Comparison of ENCODE assay signal across 29 cellular contexts in genomic region chr14:22773162-22774010, GRCh38. TPM values are rescaled to one million over a fixed set of nuclear protein-coding genes. Genes with fewer than 3 reads are reported as not detected.
A peak's percentile ranks its signal among the peaks of the same experiment; 100 is the strongest.
DNase-seq lines count a peak whose midpoint lies in the region; ATAC-seq, FAIRE-seq and TF ChIP-seq lines count a peak whose summit lies in the region.
"Had no signal": no experiment of that assay in that cellular context is flagged by ENCODE, and none has a peak within 500 bp of the region (broad histone marks: within the 10 kb centered on the region; RNA-seq: fewer than 3 reads in every experiment).

No MANE protein-coding gene starts in this region.

- no TSS peak for BruUV-seq in HepG2 (replicated peaks; lab: Mats Ljungman, UMichigan)

- peak overlapping the region; percentile 6 for H3K27ac Mint-ChIP-seq in activated CD4-positive, alpha-beta T cell treated with anti-CD3 and anti-CD28 coated beads for 36 hours
- H3K27ac Mint-ChIP-seq in activated CD4-positive, alpha-beta T cell treated with anti-CD3 and anti-CD28 coated beads, Interleukin-2, amount 10 ng/mL, durations not matched to agents 7 days and 5 days, result no peak overlapping the region
- H3K27ac Mint-ChIP-seq in activated T-helper 17 cell treated with anti-CD3 and anti-CD28 coated beads, Interleukin-2, amount 50 U/mL, for 72 hours, result peak overlapping the region; percentile 74
- H3K27ac Mint-ChIP-seq: activated T-helper 2 cell treated with anti-CD3 and anti-CD28 coated beads, Interferon-gamma antibody, Interleukin-2, Interleukin-4, amounts not matched to agents 10 μg/mL and 5 μg/mL and 100 μg/mL, durations not matched to agents 14 hours and 24 hours and 36 hours had no signal

- H3K79me2 ChIP-seq in HepG2 (ENCODE audit: insufficient read depth, low read length), result peaks cover 2% of the 10 kb centered on the region

- H3K9me3 ChIP-seq in HepG2 (ENCODE audit: low read length), result no peaks in the 10 kb centered on the region
- H3K9me3 ChIP-seq: SJCRH30, tibial nerve had no signal

- intact Hi-C loops in activated CD4-positive, alpha-beta T cell treated with anti-CD3 and anti-CD28 coated beads for 36 hours (cut with DNase I, micrococcal nuclease), result no loop called here
- intact Hi-C loops in HepG2 (cut with micrococcal nuclease; ENCODE audit: unreplicated experiment), result no loop called here

- H3K27ac ChIP-seq in HepG2 (ENCODE audit: extremely low read length, insufficient read depth, low read length), result no peak overlapping the region
- H3K27ac ChIP-seq: 22Rv1, GM23248, HL-60, SJCRH30, tibial nerve had no signal

- TF ChIP-seq EP300 in HepG2 (IDR thresholded peaks at IDR 0.05; ENCODE audit: low read depth in 2 of 2, low read length in 2 of 2), result no peak
- no peak for TF ChIP-seq EP300 in HepG2 (CRISPR knock-in tag; IDR thresholded peaks at IDR 0.05; ENCODE audit: borderline replicate concordance)

- TF ChIP-seq RAD21 in HepG2 (CRISPR knock-in tag; IDR thresholded peaks at IDR 0.05), result no peak

- in situ Hi-C loops in HepG2 (cut with HindIII; ENCODE audit: extremely low pct_ligation_motif_present, low pct_unique_long_range_greater_than_20kb), result loop anchor here (10.0 kb wide), 1 partner anchor 81 kb away; no protein-coding TSS in a partner anchor

- H4K20me1 ChIP-seq in HepG2 (ENCODE audit: insufficient read depth, low read length), result no peaks in the 10 kb centered on the region

- H3K4me3 ChIP-seq in HepG2 (replicated peaks in 1 of 3; ENCODE audit: insufficient read depth in 1 of 3, low read depth in 2 of 3, low read length in 3 of 3), result no peak overlapping the region
- H3K4me3 ChIP-seq: GM23248, SJCRH30, tibial nerve had no signal

- no peak overlapping the region for H3K9ac ChIP-seq in HepG2 (ENCODE audit: insufficient read depth, low read depth, low read length)
- H3K9ac ChIP-seq: GM23248 had no signal

- peaks cover 30 to 35% of the 10 kb centered on the region in 2 experiments for H3K36me3 ChIP-seq in HepG2 (replicated peaks in 1 of 2; ENCODE audit: control insufficient read depth in 1 of 2, insufficient read depth in 2 of 2, low read length in 2 of 2)

- TF ChIP-seq CTCF in HepG2 (CRISPR knock-in tag; IDR thresholded peaks at IDR 0.05), result no peak

- no peaks in the 10 kb centered on the region for H3K27me3 Mint-ChIP-seq in activated CD4-positive, alpha-beta T cell treated with anti-CD3 and anti-CD28 coated beads for 36 hours
- H3K27me3 Mint-ChIP-seq in activated CD4-positive, alpha-beta T cell treated with anti-CD3 and anti-CD28 coated beads, Interleukin-2, amount 10 ng/mL, durations not matched to agents 7 days and 5 days, result no peaks in the 10 kb centered on the region
- H3K27me3 Mint-ChIP-seq in activated T-helper 17 cell treated with anti-CD3 and anti-CD28 coated beads, Interleukin-2, amount 50 U/mL, for 72 hours, result no peaks in the 10 kb centered on the region
- H3K27me3 Mint-ChIP-seq: activated B cell treated with CpG ODN at 0.5 μM for 24 hours had no signal

- H2AFZ ChIP-seq in HepG2 (ENCODE audit: low read length), result no peak overlapping the region
- H2AFZ ChIP-seq: GM23248 had no signal

- peaks cover 8% of the 10 kb centered on the region for H3K4me1 Mint-ChIP-seq in activated CD4-positive, alpha-beta T cell treated with anti-CD3 and anti-CD28 coated beads for 36 hours
- H3K4me1 Mint-ChIP-seq in activated CD4-positive, alpha-beta T cell treated with anti-CD3 and anti-CD28 coated beads, Interleukin-2, amount 10 ng/mL, durations not matched to agents 7 days and 5 days, result peaks cover 11% of the 10 kb centered on the region
- peaks cover 13% of the 10 kb centered on the region for H3K4me1 Mint-ChIP-seq in activated T-helper 17 cell treated with anti-CD3 and anti-CD28 coated beads, Interleukin-2, amount 50 U/mL, for 72 hours

- no peak overlapping the region for H3K4me3 Mint-ChIP-seq in activated CD4-positive, alpha-beta T cell treated with anti-CD3 and anti-CD28 coated beads for 36 hours
- no peak overlapping the region for H3K4me3 Mint-ChIP-seq in activated CD4-positive, alpha-beta T cell treated with anti-CD3 and anti-CD28 coated beads, Interleukin-2, amount 10 ng/mL, durations not matched to agents 7 days and 5 days
- no peak overlapping the region for H3K4me3 Mint-ChIP-seq in activated T-helper 17 cell treated with anti-CD3 and anti-CD28 coated beads, Interleukin-2, amount 50 U/mL, for 72 hours
- H3K4me3 Mint-ChIP-seq: activated B cell treated with CpG ODN at 0.5 μM for 24 hours, CD14-positive monocyte, immature natural killer cell, natural killer cell had no signal

- no peak overlapping the region for H3K4me2 ChIP-seq in HepG2 (ENCODE audit: low read depth, low read length)

- FAIRE-seq in HepG2 (lab: Jason Lieb, UNC), result no peak
- FAIRE-seq: frontal cortex, GM12891 had no signal

- POLR2A ChIA-PET in activated CD4-positive, alpha-beta T cell treated with anti-CD3 and anti-CD28 coated beads for 36 hours (lab: Charles Lee), result no interaction called here
- POLR2A ChIA-PET in activated CD4-positive, alpha-beta T cell treated with anti-CD3 and anti-CD28 coated beads, Interleukin-2, amount 10 ng/mL, durations not matched to agents 7 days and 5 days (lab: Charles Lee), result no interaction called here
- POLR2A ChIA-PET in HepG2 (lab: Yijun Ruan, JAX), result interaction anchor here (0.5 to 3.1 kb wide), 16 partner anchors 7 to 233 kb away, joined by 3 to 22 read pairs (median 4); partner anchors contain the start of genes DAD1 and OXA1L

- no peak for ATAC-seq in activated CD4-positive, alpha-beta T cell treated with anti-CD3 and anti-CD28 coated beads for 36 hours
- ATAC-seq in activated T-helper 17 cell treated with anti-CD3 and anti-CD28 coated beads, Interleukin-2, amount 50 U/mL, for 72 hours (replicated peaks), result no peak
- ATAC-seq in HepG2 (no peak), HG03196 (IDR thresholded peaks at IDR 0.05; ENCODE audit: unreplicated experiment) (no peak)
- ATAC-seq: left ventricle myocardium superior, natural killer cell had no signal

- no peaks in the 10 kb centered on the region for H3K27me3 ChIP-seq in HepG2 (ENCODE audit: control insufficient read depth in 1 of 2, insufficient read depth in 2 of 2, low read length in 2 of 2)
- H3K27me3 ChIP-seq: SJCRH30, tibial nerve had no signal

- CTCF ChIA-PET in activated CD4-positive, alpha-beta T cell treated with anti-CD3 and anti-CD28 coated beads for 36 hours (lab: Charles Lee), result interaction anchor here (0.6 to 1.5 kb wide), 6 partner anchors 23 to 203 kb away, joined by 3 to 4 read pairs (median 3); no protein-coding TSS in a partner anchor
- CTCF ChIA-PET in activated CD4-positive, alpha-beta T cell treated with anti-CD3 and anti-CD28 coated beads, Interleukin-2, amount 10 ng/mL, durations not matched to agents 7 days and 5 days (lab: Charles Lee), result interaction anchor here (0.6 to 1.9 kb wide), 4 partner anchors 9 to 406 kb away, joined by 4 to 12 read pairs (median 5); no protein-coding TSS in a partner anchor
- CTCF ChIA-PET in HepG2 (lab: Yijun Ruan, JAX; ENCODE audit: low intra/inter-chr PET ratio, low total read pairs), result interaction anchor here (0.8 kb wide), 1 partner anchor 79 kb away, joined by 3 read pairs; no protein-coding TSS in a partner anchor

- WGBS in HepG2 (ENCODE audit: low lambda C conversion rate), result 94% methylated on average over 8 of the region's 8 CpGs

- DNase-seq in activated CD4-positive, alpha-beta T cell treated with anti-CD3 and anti-CD28 coated beads for 36 hours, result no peak
- DNase-seq in activated CD4-positive, alpha-beta T cell treated with anti-CD3 and anti-CD28 coated beads, Interleukin-2, amount 10 ng/mL, durations not matched to agents 7 days and 5 days, result no peak
- no peak for DNase-seq in HepG2 (ENCODE audit: low spot score)
- no peak for DNase-seq in RKO (ENCODE audit: low spot score)
- DNase-seq: activated B cell treated with CpG ODN at 0.5 μM for 24 hours; activated CD4-positive, alpha-beta T cell treated with anti-CD3 and anti-CD28 coated beads, Interleukin-2, amount 50 U/mL, for 4 hours; activated CD8-positive, alpha-beta memory T cell treated with anti-CD3 and anti-CD28 coated beads, Interleukin-2, amount 50 U/mL, for 4 hours; dermis blood vessel endothelial cell; DMS 273 treated with DMSO at 0.1 percent for 48 hours; EL; GM23248; hypothalamus; immature natural killer cell; left ventricle myocardium superior; MV-4-11; natural killer cell; NCI-H1436 treated with DMSO at 0.1 percent for 48 hours; NCI-H345; SJCRH30; stimulated activated CD8-positive, alpha-beta memory T cell treated with anti-CD3 and anti-CD28 coated beads, Interleukin-4, amount 100 ng/mL, for 48 hours had no signal

- H3K9me3 Mint-ChIP-seq in activated CD4-positive, alpha-beta T cell treated with anti-CD3 and anti-CD28 coated beads for 36 hours (ENCODE audit: low read depth), result no peaks in the 10 kb centered on the region
- H3K9me3 Mint-ChIP-seq in activated CD4-positive, alpha-beta T cell treated with anti-CD3 and anti-CD28 coated beads, Interleukin-2, amount 10 ng/mL, durations not matched to agents 7 days and 5 days, result no peaks in the 10 kb centered on the region
- H3K9me3 Mint-ChIP-seq in activated T-helper 17 cell treated with anti-CD3 and anti-CD28 coated beads, Interleukin-2, amount 50 U/mL, for 72 hours, result no peaks in the 10 kb centered on the region
- H3K9me3 Mint-ChIP-seq: activated B cell treated with CpG ODN at 0.5 μM for 24 hours; activated T-helper 2 cell treated with anti-CD3 and anti-CD28 coated beads, Interferon-gamma antibody, Interleukin-2, Interleukin-4, amounts not matched to agents 10 μg/mL and 5 μg/mL and 100 μg/mL, durations not matched to agents 14 hours and 24 hours and 36 hours; CD14-positive monocyte; immature natural killer cell; natural killer cell had no signal

- H3K4me1 ChIP-seq in HepG2 (ENCODE audit: insufficient read depth, low read length), result peaks cover 14% of the 10 kb centered on the region
- H3K4me1 ChIP-seq: SJCRH30 had no signal

- no peak for TF ChIP-seq POLR2A in HepG2 (IDR thresholded peaks at IDR 0.05; ENCODE audit: insufficient read depth in 1 of 2, low read depth in 2 of 2, low read length in 2 of 2)

- H3K36me3 Mint-ChIP-seq in activated CD4-positive, alpha-beta T cell treated with anti-CD3 and anti-CD28 coated beads for 36 hours (ENCODE audit: low read depth), result peaks cover 60% of the 10 kb centered on the region
- H3K36me3 Mint-ChIP-seq in activated CD4-positive, alpha-beta T cell treated with anti-CD3 and anti-CD28 coated beads, Interleukin-2, amount 10 ng/mL, durations not matched to agents 7 days and 5 days (ENCODE audit: low read depth), result peaks cover 55% of the 10 kb centered on the region
- H3K36me3 Mint-ChIP-seq in activated T-helper 17 cell treated with anti-CD3 and anti-CD28 coated beads, Interleukin-2, amount 50 U/mL, for 72 hours (ENCODE audit: low read depth), result peaks cover 47% of the 10 kb centered on the region

RNA-seq across cellular contexts. Expression of gene OXA1L, which starts 6.9 kb away (rescaled TPM):
- total RNA-seq in activated CD4-positive, alpha-beta T cell treated with anti-CD3 and anti-CD28 coated beads for 36 hours, result 100 to 1,000 TPM; 136 to 148 TPM
- 100 to 1,000 TPM; 122 to 141 TPM for total RNA-seq in activated CD4-positive, alpha-beta T cell treated with anti-CD3 and anti-CD28 coated beads, Interleukin-2, amount 10 ng/mL, durations not matched to agents 7 days and 5 days
- 100 to 1,000 TPM; 110 to 152 TPM for total RNA-seq in activated T-helper 17 cell treated with anti-CD3 and anti-CD28 coated beads, Interleukin-2, amount 50 U/mL, for 72 hours
- 216 and 230 TPM in 2 replicates for total RNA-seq in HepG2 (2016; rRNA removed; fragmentation: Illumina TruSeq; extraction: Trizol)
- total RNA-seq in HepG2 (2016; cell fraction: cytosol; rRNA removed; fragmentation: Illumina TruSeq; extraction: Trizol; ENCODE audit: low read depth), result 92.0 and 105 TPM in 2 replicates
- 222 and 225 TPM in 2 replicates for total RNA-seq in HepG2 (2016; cell fraction: insoluble cytoplasmic fraction; rRNA removed; fragmentation: Illumina TruSeq; extraction: Trizol)
- 260 and 273 TPM in 2 replicates for total RNA-seq in HepG2 (2016; cell fraction: membrane; rRNA removed; fragmentation: Illumina TruSeq; extraction: Trizol)
- 197 and 215 TPM in 2 replicates for total RNA-seq in HepG2 (2016; cell fraction: nucleus; rRNA removed; fragmentation: Illumina TruSeq; extraction: Trizol)
- polyA plus RNA-seq in HepG2 (2011; rRNA removed), result 559 and 589 TPM in 2 replicates
- 516 and 523 TPM in 2 replicates for polyA plus RNA-seq in HepG2 (2011; cell fraction: cytosol; rRNA removed)
- polyA plus RNA-seq in HepG2 (2011; cell fraction: nucleus; rRNA removed), result 726 and 748 TPM in 2 replicates
- 375 and 450 TPM in 2 replicates for polyA plus RNA-seq in HepG2 (2012)
- 179 and 202 TPM in 2 replicates for polyA plus RNA-seq in HepG2 (2016; cell fraction: cytosol; fragmentation: Illumina TruSeq; extraction: Trizol; ENCODE audit: low read depth)
- 319 and 338 TPM in 2 replicates for polyA plus RNA-seq in HepG2 (2016; cell fraction: insoluble cytoplasmic fraction; fragmentation: Illumina TruSeq; extraction: Trizol; ENCODE audit: low read depth)
- polyA plus RNA-seq in HepG2 (2016; cell fraction: membrane; fragmentation: Illumina TruSeq; extraction: Trizol; ENCODE audit: low read depth), result 363 and 438 TPM in 2 replicates
- 462 and 464 TPM in 2 replicates for polyA plus RNA-seq in HepG2 (2016; cell fraction: nucleus; fragmentation: Illumina TruSeq; extraction: Trizol; ENCODE audit: insufficient read depth, low read depth)
- 284 and 598 TPM in 2 replicates for polyA minus RNA-seq in HepG2 (2011; rRNA and poly(A)+ RNA removed; ENCODE audit: low replicate concordance)
- 252 and 275 TPM in 2 replicates for polyA minus RNA-seq in HepG2 (2011; cell fraction: cytosol; rRNA and poly(A)+ RNA removed)
- polyA minus RNA-seq in HepG2 (2011; cell fraction: nucleus; rRNA and poly(A)+ RNA removed), result 335 and 404 TPM in 2 replicates

RNA-seq across cellular contexts. Expression of gene SLC7A7, which starts 41.8 kb away (rescaled TPM):
- total RNA-seq in activated CD4-positive, alpha-beta T cell treated with anti-CD3 and anti-CD28 coated beads for 36 hours, result under 1 TPM; 0.50 to 0.72 TPM
- total RNA-seq in activated CD4-positive, alpha-beta T cell treated with anti-CD3 and anti-CD28 coated beads, Interleukin-2, amount 10 ng/mL, durations not matched to agents 7 days and 5 days, result under 1 TPM; 0.25 to 0.69 TPM
- under 1 TPM; 0.15 to 0.71 TPM for total RNA-seq in activated T-helper 17 cell treated with anti-CD3 and anti-CD28 coated beads, Interleukin-2, amount 50 U/mL, for 72 hours
- 0.07 and 0.13 TPM in 2 replicates for total RNA-seq in HepG2 (2016; rRNA removed; fragmentation: Illumina TruSeq; extraction: Trizol)
- not detected in 2 replicates for total RNA-seq in HepG2 (2016; cell fraction: cytosol; rRNA removed; fragmentation: Illumina TruSeq; extraction: Trizol; ENCODE audit: low read depth)
- 0.17 TPM in 1 of 2 replicates, not detected in the other for total RNA-seq in HepG2 (2016; cell fraction: insoluble cytoplasmic fraction; rRNA removed; fragmentation: Illumina TruSeq; extraction: Trizol)
- 0.10 and 0.15 TPM in 2 replicates for total RNA-seq in HepG2 (2016; cell fraction: membrane; rRNA removed; fragmentation: Illumina TruSeq; extraction: Trizol)
- total RNA-seq in HepG2 (2016; cell fraction: nucleus; rRNA removed; fragmentation: Illumina TruSeq; extraction: Trizol), result 0.38 TPM in 1 of 2 replicates, not detected in the other
- polyA plus RNA-seq in HepG2 (2011; rRNA removed), result 0.63 and 1.1 TPM in 2 replicates
- polyA plus RNA-seq in HepG2 (2011; cell fraction: cytosol; rRNA removed), result 0.94 and 1.3 TPM in 2 replicates
- polyA plus RNA-seq in HepG2 (2011; cell fraction: nucleus; rRNA removed), result 2.3 and 2.5 TPM in 2 replicates
- polyA plus RNA-seq in HepG2 (2012), result 1.3 and 1.7 TPM in 2 replicates
- not detected in 2 replicates for polyA plus RNA-seq in HepG2 (2016; cell fraction: cytosol; fragmentation: Illumina TruSeq; extraction: Trizol; ENCODE audit: low read depth)
- 0.19 and 0.40 TPM in 2 replicates for polyA plus RNA-seq in HepG2 (2016; cell fraction: insoluble cytoplasmic fraction; fragmentation: Illumina TruSeq; extraction: Trizol; ENCODE audit: low read depth)
- polyA plus RNA-seq in HepG2 (2016; cell fraction: membrane; fragmentation: Illumina TruSeq; extraction: Trizol; ENCODE audit: low read depth), result 0.23 and 0.27 TPM in 2 replicates
- polyA plus RNA-seq in HepG2 (2016; cell fraction: nucleus; fragmentation: Illumina TruSeq; extraction: Trizol; ENCODE audit: insufficient read depth, low read depth), result not detected in 2 replicates
- 1.2 and 3.2 TPM in 2 replicates for polyA minus RNA-seq in HepG2 (2011; rRNA and poly(A)+ RNA removed; ENCODE audit: low replicate concordance)
- 0.44 TPM in 1 of 2 replicates, not detected in the other for polyA minus RNA-seq in HepG2 (2011; cell fraction: cytosol; rRNA and poly(A)+ RNA removed)
- 0.50 and 0.90 TPM in 2 replicates for polyA minus RNA-seq in HepG2 (2011; cell fraction: nucleus; rRNA and poly(A)+ RNA removed)
- total RNA-seq: activated T-helper 2 cell treated with anti-CD3 and anti-CD28 coated beads, Interferon-gamma antibody, Interleukin-2, Interleukin-4, amounts not matched to agents 10 μg/mL and 5 μg/mL and 100 μg/mL, durations not matched to agents 14 hours and 24 hours and 36 hours had no signal

RNA-seq across cellular contexts. Expression of gene MRPL52, which starts 56.3 kb away (rescaled TPM):
- total RNA-seq in activated CD4-positive, alpha-beta T cell treated with anti-CD3 and anti-CD28 coated beads for 36 hours, result 100 to 1,000 TPM; 115 to 136 TPM
- total RNA-seq in activated CD4-positive, alpha-beta T cell treated with anti-CD3 and anti-CD28 coated beads, Interleukin-2, amount 10 ng/mL, durations not matched to agents 7 days and 5 days, result 100 to 1,000 TPM; 101 to 112 TPM
- total RNA-seq in activated T-helper 17 cell treated with anti-CD3 and anti-CD28 coated beads, Interleukin-2, amount 50 U/mL, for 72 hours, result 100 to 1,000 TPM in 1 of 2 donors, 10 to 100 TPM in 1; 90.4 to 142 TPM
- 329 and 420 TPM in 2 replicates for total RNA-seq in HepG2 (2016; rRNA removed; fragmentation: Illumina TruSeq; extraction: Trizol)
- total RNA-seq in HepG2 (2016; cell fraction: cytosol; rRNA removed; fragmentation: Illumina TruSeq; extraction: Trizol; ENCODE audit: low read depth), result 142 and 155 TPM in 2 replicates
- total RNA-seq in HepG2 (2016; cell fraction: insoluble cytoplasmic fraction; rRNA removed; fragmentation: Illumina TruSeq; extraction: Trizol), result 341 and 464 TPM in 2 replicates
- 156 and 160 TPM in 2 replicates for total RNA-seq in HepG2 (2016; cell fraction: membrane; rRNA removed; fragmentation: Illumina TruSeq; extraction: Trizol)
- 109 and 136 TPM in 2 replicates for total RNA-seq in HepG2 (2016; cell fraction: nucleus; rRNA removed; fragmentation: Illumina TruSeq; extraction: Trizol)
- 118 and 123 TPM in 2 replicates for polyA plus RNA-seq in HepG2 (2011; rRNA removed)
- 96.8 and 121 TPM in 2 replicates for polyA plus RNA-seq in HepG2 (2011; cell fraction: cytosol; rRNA removed)
- 57.8 and 65.3 TPM in 2 replicates for polyA plus RNA-seq in HepG2 (2011; cell fraction: nucleus; rRNA removed)
- polyA plus RNA-seq in HepG2 (2012), result 191 and 236 TPM in 2 replicates
- 177 and 226 TPM in 2 replicates for polyA plus RNA-seq in HepG2 (2016; cell fraction: cytosol; fragmentation: Illumina TruSeq; extraction: Trizol; ENCODE audit: low read depth)
- 443 and 518 TPM in 2 replicates for polyA plus RNA-seq in HepG2 (2016; cell fraction: insoluble cytoplasmic fraction; fragmentation: Illumina TruSeq; extraction: Trizol; ENCODE audit: low read depth)
- 154 and 175 TPM in 2 replicates for polyA plus RNA-seq in HepG2 (2016; cell fraction: membrane; fragmentation: Illumina TruSeq; extraction: Trizol; ENCODE audit: low read depth)
- polyA plus RNA-seq in HepG2 (2016; cell fraction: nucleus; fragmentation: Illumina TruSeq; extraction: Trizol; ENCODE audit: insufficient read depth, low read depth), result 256 and 271 TPM in 2 replicates
- polyA minus RNA-seq in HepG2 (2011; rRNA and poly(A)+ RNA removed; ENCODE audit: low replicate concordance), result 17.7 and 30.4 TPM in 2 replicates
- 72.9 and 76.8 TPM in 2 replicates for polyA minus RNA-seq in HepG2 (2011; cell fraction: cytosol; rRNA and poly(A)+ RNA removed)
- polyA minus RNA-seq in HepG2 (2011; cell fraction: nucleus; rRNA and poly(A)+ RNA removed), result 33.7 and 36.6 TPM in 2 replicates
